In the genomic region with DNA sequence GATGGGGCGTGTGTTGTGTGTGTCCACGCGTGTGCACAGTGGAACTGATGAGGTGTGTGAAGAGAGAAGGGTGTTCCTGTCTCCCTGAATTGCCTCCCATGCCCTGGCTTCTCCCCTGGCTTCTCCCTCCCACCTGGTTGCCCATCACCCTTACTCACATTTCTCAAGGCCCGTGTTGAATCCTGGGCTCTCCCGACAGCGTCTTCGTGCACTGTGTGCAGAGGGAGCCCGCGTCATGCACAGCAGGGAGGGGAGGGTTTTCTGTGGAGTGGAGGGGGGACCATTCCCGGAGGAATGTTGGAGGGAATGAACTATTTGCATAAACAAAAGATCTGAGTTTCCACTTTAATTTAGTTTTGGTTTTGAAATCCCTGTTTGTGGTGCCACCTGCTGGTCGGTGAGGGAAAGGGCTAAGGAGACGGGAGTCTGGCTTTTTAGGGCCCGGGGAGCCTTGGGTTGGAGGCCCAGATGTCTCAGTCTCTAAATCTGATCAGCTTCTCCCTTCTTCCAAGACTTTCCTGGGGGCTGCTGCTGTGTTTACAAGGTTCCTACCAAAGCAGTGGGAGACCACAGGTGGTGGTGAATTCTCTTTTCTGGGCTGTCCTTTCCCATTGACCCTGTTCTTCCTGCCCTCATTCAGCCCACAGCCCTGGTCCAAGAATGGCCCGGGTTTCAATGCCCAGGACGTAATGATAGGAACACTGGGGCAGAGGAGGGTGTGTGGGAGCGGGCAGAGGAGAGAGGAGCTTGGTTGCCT, we compare ENCODE assay signal across 8 cellular contexts. TPM values are rescaled to one million over a fixed set of nuclear protein-coding genes. Genes with fewer than 3 reads are reported as not detected.
DNase-seq lines count a peak whose midpoint lies in the region; ATAC-seq lines count a peak whose summit lies in the region.

A gene (minus strand): TSS at position 217 of the 757 bp plus-strand sequence. CDS start 57 bp downstream, at position 160.

- no peaks in the 10 kb centered on the region for H3K9me3 Mint-ChIP-seq in activated CD4-positive, alpha-beta T cell treated with anti-CD3 and anti-CD28 coated beads, Interleukin-2, amount 10 ng/mL, durations not matched to agents 24 days and 14 days

- intact Hi-C loops in activated CD4-positive, alpha-beta T cell treated with anti-CD3 and anti-CD28 coated beads, Interleukin-2, amount 10 ng/mL, durations not matched to agents 24 days and 14 days (cut with micrococcal nuclease): loop anchor here (1.0 to 10.0 kb wide), 3 partner anchors 48 to 148 kb away; a partner anchor contains a TSS

- ATAC-seq in left lobe of liver (peak; percentile 62), GM19324 (IDR thresholded peaks at IDR 0.05; ENCODE audit: low FRiP score, unreplicated experiment) (no peak)

- H3K36me3 Mint-ChIP-seq in activated CD4-positive, alpha-beta T cell treated with anti-CD3 and anti-CD28 coated beads, Interleukin-2, amount 10 ng/mL, durations not matched to agents 24 days and 14 days (ENCODE audit: low read depth): no peaks in the 10 kb centered on the region

- DNase-seq in NCI-H446 (lab: John Stamatoyannopoulos, UW) (peak; percentile 41 to 62), NCI-H446 treated with DMSO at 0.1 percent for 48 hours (lab: John Stamatoyannopoulos, UW) (no peak), NCI-H2107 (lab: John Stamatoyannopoulos, UW) (peak; percentile 25), dedifferentiated amniotic fluid mesenchymal stem cell (ENCODE audit: extremely low spot score) (peak; percentile 87), left lobe of liver (ENCODE audit: low spot score) (peak; percentile 85)
- DNase-seq in activated CD4-positive, alpha-beta T cell treated with anti-CD3 and anti-CD28 coated beads, Interleukin-2, amount 10 ng/mL, durations not matched to agents 24 days and 14 days: peak; percentile 90
- DNase-seq in stimulated activated CD4-positive, alpha-beta T cell treated with anti-CD3 and anti-CD28 coated beads, Interleukin-2, amount 100 ng/mL, for 24 hours: peak; percentile 77 to 79

- H3K27me3 Mint-ChIP-seq in activated CD4-positive, alpha-beta T cell treated with anti-CD3 and anti-CD28 coated beads, Interleukin-2, amount 10 ng/mL, durations not matched to agents 24 days and 14 days: no peaks in the 10 kb centered on the region

- peak within 1 kb of the TSS; percentile 66 for H3K27ac Mint-ChIP-seq in activated CD4-positive, alpha-beta T cell treated with anti-CD3 and anti-CD28 coated beads, Interleukin-2, amount 10 ng/mL, durations not matched to agents 24 days and 14 days

- H3K4me1 Mint-ChIP-seq in activated CD4-positive, alpha-beta T cell treated with anti-CD3 and anti-CD28 coated beads, Interleukin-2, amount 10 ng/mL, durations not matched to agents 24 days and 14 days: peaks cover 10% of the 10 kb centered on the region

- peak within 1 kb of the TSS; percentile 83 for H3K4me3 Mint-ChIP-seq in activated CD4-positive, alpha-beta T cell treated with anti-CD3 and anti-CD28 coated beads, Interleukin-2, amount 10 ng/mL, durations not matched to agents 24 days and 14 days

RNA-seq across cellular contexts. Expression of the gene that starts here (rescaled TPM):
- total RNA-seq in activated CD4-positive, alpha-beta T cell treated with anti-CD3 and anti-CD28 coated beads, Interleukin-2, amount 10 ng/mL, durations not matched to agents 24 days and 14 days: 1.4 and 2.5 TPM in 2 replicates
- total RNA-seq in left lobe of liver: 1,748 TPM

Comparison
In these comparisons a context has a peak if more than half of its experiments do, and no peak if none do; other contexts are left out.
1. RNA of the gene that starts here (total RNA-seq): 1,748 TPM in left lobe of liver (single experiment); 1.4 to 2.5 TPM in activated CD4-positive, alpha-beta T cell treated with anti-CD3 and anti-CD28 coated beads, Interleukin-2, amount 10 ng/mL, durations not matched to agents 24 days and 14 days; every median in the first group is over 100 times any median in the second.